11 cellular contexts compared by ENCODE assay signal in genomic region chr6:15017251-15017650, GRCh38.
DNase-seq lines count a peak whose midpoint lies in the region; ATAC-seq and TF ChIP-seq lines count a peak whose summit lies in the region.
"Had no signal": no experiment of that assay in that cellular context is flagged by ENCODE, and none has a peak within 500 bp of the region (broad histone marks: within the 10 kb centered on the region; RNA-seq: fewer than 3 reads in every experiment).

No MANE protein-coding gene starts in this region.

- no peaks in the 10 kb centered on the region for H3K36me3 ChIP-seq in HEK293 (ENCODE audit: control insufficient read depth in 2 of 2, insufficient read depth in 1 of 2, low read length in 2 of 2)

- peaks cover 10% of the 10 kb centered on the region for H3K4me1 ChIP-seq in HEK293 (ENCODE audit: control insufficient read depth, insufficient read depth, low read length)

- H3K4me3 Mint-ChIP-seq in osteocyte (ENCODE audit: unreplicated experiment): no peak overlapping the region

- TF ChIP-seq CTCF in HEK293 (tag by site-specific recombination; IDR thresholded peaks at IDR 0.05): no peak
- no peak for TF ChIP-seq CTCF in osteocyte (IDR thresholded peaks at IDR 0.05)

- peaks cover 10% of the 10 kb centered on the region for H3K4me1 Mint-ChIP-seq in osteocyte (ENCODE audit: unreplicated experiment)

- CTCF ChIA-PET in HEK293 (lab: Yijun Ruan, JAX): no interaction called here

- H3K9me3 ChIP-seq in HEK293 (ENCODE audit: control insufficient read depth, insufficient read depth, low read depth, low read length): no peaks in the 10 kb centered on the region

- no peak overlapping the region for H3K4me3 ChIP-seq in HEK293 (ENCODE audit: low read depth, low read length)

- POLR2A ChIA-PET in HEK293 (lab: Yijun Ruan, JAX): no interaction called here

- ATAC-seq in HG03135 (IDR thresholded peaks at IDR 0.05; ENCODE audit: unreplicated experiment) (no peak), HG02840 (IDR thresholded peaks at IDR 0.05; ENCODE audit: low FRiP score, unreplicated experiment) (no peak)

- H3K27me3 Mint-ChIP-seq in osteocyte (ENCODE audit: unreplicated experiment): peaks cover 28% of the 10 kb centered on the region

- DNase-seq in CMK (ENCODE audit: low read depth): peak; percentile 37
- DNase-seq in astrocyte of the hippocampus (ENCODE audit: low read depth, low spot score): peak; percentile 55
- peak; percentile 27 for DNase-seq in medulla oblongata (ENCODE audit: extremely low spot score)
- no peak for DNase-seq in hepatic stellate cell (ENCODE audit: low spot score)
- DNase-seq in osteocyte (ENCODE audit: extremely low spot score, unreplicated experiment): no peak
- DNase-seq: KG1 had no signal

- no peaks in the 10 kb centered on the region for H3K9me3 Mint-ChIP-seq in osteocyte (ENCODE audit: unreplicated experiment)

- H3K36me3 Mint-ChIP-seq in osteocyte (ENCODE audit: unreplicated experiment): no peaks in the 10 kb centered on the region

- H3K27ac Mint-ChIP-seq in osteocyte (ENCODE audit: unreplicated experiment): no peak overlapping the region

- no peak overlapping the region for H3K27ac ChIP-seq in HEK293 (ENCODE audit: extremely low read depth, low read depth, low read length)
- H3K27ac ChIP-seq: epithelial cell of prostate, RWPE1 had no signal

TF ChIP-seq in HEK293, 187 proteins besides CTCF, POLR2A, EP300 and RAD21:
- TF ChIP-seq ZNF335 (tag by site-specific recombination; conservative IDR thresholded peaks at IDR 0.05) (no peak), KLF9 (tag by site-specific recombination; IDR thresholded peaks at IDR 0.05; ENCODE audit: low read depth) (peak; percentile 53; the same call in 1 of the 2 replicates), TCF7L2 (IDR thresholded peaks at IDR 0.05; ENCODE audit: borderline replicate concordance, low read depth, low read length) (peak; percentile 94)
TF ChIP-seq in HEK293: peak in this region for 2.

Comparison
In these comparisons a context has a peak if more than half of its experiments do, and no peak if none do; other contexts are left out.
1. DNase-seq: peak in CMK (single experiment), astrocyte of the hippocampus (single experiment) and medulla oblongata (single experiment); none in hepatic stellate cell (single experiment) and osteocyte (single experiment).